In the genomic region with DNA sequence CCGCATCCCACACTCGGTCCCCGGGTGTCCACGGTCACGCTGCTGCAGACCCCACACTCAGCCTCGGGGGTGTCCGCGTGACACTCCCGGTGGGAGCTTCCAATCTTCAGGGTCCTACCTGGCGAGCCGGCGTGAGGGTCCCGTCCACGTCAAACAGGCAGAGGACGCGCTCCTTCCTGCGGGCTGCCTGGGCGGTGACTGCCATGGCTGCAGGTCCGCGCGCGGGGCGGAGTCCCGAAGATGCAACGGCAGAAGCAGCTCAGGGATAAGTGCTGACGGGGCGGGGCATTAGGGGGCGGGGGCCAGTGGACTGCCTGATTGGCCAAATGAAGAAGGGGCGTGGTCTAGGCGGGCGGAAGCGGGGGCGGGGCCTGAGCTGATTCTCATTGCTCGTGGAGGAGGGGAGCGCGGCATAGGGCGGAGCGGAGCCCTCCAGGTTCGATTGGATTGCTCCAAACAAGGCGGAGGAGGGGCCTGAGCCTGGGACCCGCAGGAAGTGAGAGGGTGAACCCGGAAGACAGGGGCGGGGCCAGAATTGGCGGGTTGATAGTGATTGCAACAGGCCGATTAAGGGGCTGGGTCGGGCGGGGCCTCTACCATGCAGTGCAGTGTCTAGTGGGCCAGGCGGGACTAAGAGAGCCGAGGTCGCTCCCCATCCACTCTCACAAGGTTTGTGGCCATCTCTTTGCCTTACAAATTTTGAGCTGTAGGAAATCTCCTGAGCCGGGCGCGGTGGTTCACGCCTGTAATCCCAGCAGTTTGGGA, we compare ENCODE assay signal across 1 cellular context.
TF ChIP-seq lines count a peak whose summit lies in the region.

A gene (minus strand): TSS at position 240 of the 765 bp plus-strand sequence. CDS start 35 bp downstream, at position 205.

TF ChIP-seq in HCT116, 20 proteins besides CTCF, POLR2A, EP300 and RAD21 (continued from another document):
- TF ChIP-seq, protein P1, sequence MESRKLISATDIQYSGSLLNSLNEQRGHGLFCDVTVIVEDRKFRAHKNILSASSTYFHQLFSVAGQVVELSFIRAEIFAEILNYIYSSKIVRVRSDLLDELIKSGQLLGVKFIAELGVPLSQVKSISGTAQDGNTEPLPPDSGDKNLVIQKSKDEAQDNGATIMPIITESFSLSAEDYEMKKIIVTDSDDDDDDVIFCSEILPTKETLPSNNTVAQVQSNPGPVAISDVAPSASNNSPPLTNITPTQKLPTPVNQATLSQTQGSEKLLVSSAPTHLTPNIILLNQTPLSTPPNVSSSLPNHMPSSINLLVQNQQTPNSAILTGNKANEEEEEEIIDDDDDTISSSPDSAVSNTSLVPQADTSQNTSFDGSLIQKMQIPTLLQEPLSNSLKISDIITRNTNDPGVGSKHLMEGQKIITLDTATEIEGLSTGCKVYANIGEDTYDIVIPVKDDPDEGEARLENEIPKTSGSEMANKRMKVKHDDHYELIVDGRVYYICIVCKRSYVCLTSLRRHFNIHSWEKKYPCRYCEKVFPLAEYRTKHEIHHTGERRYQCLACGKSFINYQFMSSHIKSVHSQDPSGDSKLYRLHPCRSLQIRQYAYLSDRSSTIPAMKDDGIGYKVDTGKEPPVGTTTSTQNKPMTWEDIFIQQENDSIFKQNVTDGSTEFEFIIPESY (IDR thresholded peaks at IDR 0.05; ENCODE audit: extremely low read depth, insufficient replicate concordance, low read length) = no peak
- TF ChIP-seq CEBPB (IDR thresholded peaks at IDR 0.05; ENCODE audit: low read depth) (no peak; the same call in none of the 2 replicates), EGR1 (IDR thresholded peaks at IDR 0.05; ENCODE audit: low read depth) (peak; percentile 87), POLR2AphosphoS5 (IDR thresholded peaks at IDR 0.05; ENCODE audit: low read depth, low read length) (peak; percentile 73), SIN3A (IDR thresholded peaks at IDR 0.05; ENCODE audit: low read depth) (peak; percentile 44; the same call in 1 of the 2 replicates), CBX3 (IDR thresholded peaks at IDR 0.05; ENCODE audit: low read depth) (no peak), YY1 (IDR thresholded peaks at IDR 0.05; ENCODE audit: extremely low read depth, insufficient replicate concordance, low read depth, low read length) (peak; percentile 74), SRF (IDR thresholded peaks at IDR 0.05; ENCODE audit: low read depth) (no peak), ZNF274 (IDR thresholded peaks at IDR 0.05; ENCODE audit: low read depth, low read length) (no peak), ELF1 (IDR thresholded peaks at IDR 0.05; ENCODE audit: borderline replicate concordance, low read depth) (no peak; the same call in 1 of the 2 replicates), JUND (IDR thresholded peaks at IDR 0.05) (no peak), TCF7L2 (IDR thresholded peaks at IDR 0.05; ENCODE audit: borderline replicate concordance, extremely low read depth, insufficient read depth, insufficient read length) (no peak)
- TF ChIP-seq, protein P2, sequence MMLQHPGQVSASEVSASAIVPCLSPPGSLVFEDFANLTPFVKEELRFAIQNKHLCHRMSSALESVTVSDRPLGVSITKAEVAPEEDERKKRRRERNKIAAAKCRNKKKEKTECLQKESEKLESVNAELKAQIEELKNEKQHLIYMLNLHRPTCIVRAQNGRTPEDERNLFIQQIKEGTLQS (IDR thresholded peaks at IDR 0.05) = no peak
- TF ChIP-seq, protein P3, sequence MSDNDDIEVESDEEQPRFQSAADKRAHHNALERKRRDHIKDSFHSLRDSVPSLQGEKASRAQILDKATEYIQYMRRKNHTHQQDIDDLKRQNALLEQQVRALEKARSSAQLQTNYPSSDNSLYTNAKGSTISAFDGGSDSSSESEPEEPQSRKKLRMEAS (IDR thresholded peaks at IDR 0.05) = peak; percentile 66
